ENCODE assay signal across 1 cellular context in the genomic region with DNA sequence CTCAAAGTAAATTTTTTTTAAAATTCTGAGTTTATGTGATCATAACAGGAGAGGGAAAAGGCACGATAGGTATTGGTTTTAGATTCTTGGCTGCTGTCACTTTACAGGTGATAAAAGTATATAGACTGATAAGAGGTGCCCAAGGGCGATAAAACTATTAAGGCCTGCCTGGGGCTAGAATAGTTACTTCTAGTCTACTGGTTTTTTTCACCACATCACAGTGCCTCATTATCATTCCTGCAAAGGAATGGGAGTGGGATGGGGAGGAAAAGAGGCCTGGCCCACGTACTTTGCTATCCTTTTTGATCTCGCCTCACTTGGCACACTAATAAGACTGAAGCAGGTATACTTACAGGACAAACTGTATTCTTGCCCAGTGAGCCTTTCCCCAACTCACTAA.
TF ChIP-seq lines count a peak whose summit lies in the region.

No MANE protein-coding gene starts in this region.

TF ChIP-seq in HEK293, 187 proteins besides CTCF, POLR2A, EP300 and RAD21 (continued from another document):
- TF ChIP-seq IKZF3 (tag by site-specific recombination; IDR thresholded peaks at IDR 0.05) (peak; percentile 57; the same call in 1 of the 2 replicates), EGR2 (tag by site-specific recombination; IDR thresholded peaks at IDR 0.05; ENCODE audit: low read depth) (peak; percentile 67)
